In the genomic region with DNA sequence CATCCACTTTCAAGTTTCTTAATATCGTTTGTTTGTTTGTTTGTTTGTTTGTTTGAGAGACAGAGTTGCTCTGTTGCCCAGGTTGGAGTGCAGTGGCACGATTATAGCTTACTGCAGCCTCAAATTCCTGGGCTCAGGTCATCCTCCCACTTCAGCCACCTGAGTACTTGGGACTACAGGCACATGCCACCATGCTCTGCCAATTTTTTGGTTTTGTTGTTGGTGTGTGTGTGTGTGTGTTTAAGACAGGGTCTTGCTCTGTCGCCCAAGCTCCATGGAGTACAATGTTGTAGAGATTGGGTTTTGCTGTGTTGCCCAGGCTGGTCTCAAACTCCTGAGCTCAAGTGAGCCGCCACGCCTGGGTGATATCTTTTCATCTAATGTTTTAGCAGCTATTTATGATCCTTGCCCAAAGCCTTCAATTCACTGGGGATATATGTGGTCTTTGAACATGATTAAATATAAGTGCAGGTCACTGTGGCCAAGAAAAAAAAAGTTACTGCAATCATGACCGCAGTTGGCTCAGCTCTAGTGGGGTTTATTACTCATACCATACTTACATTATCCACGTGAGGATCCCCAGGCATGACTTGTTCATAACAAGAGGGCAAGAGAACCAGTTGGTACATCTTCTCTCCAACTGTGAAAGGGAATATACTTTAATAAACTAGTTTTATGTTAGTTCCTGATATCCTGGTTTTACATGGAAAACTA, we compare ENCODE assay signal across 1 cellular context.
TF ChIP-seq lines count a peak whose summit lies in the region.

No MANE protein-coding gene starts in this region.

TF ChIP-seq in IMR-90, 13 proteins besides CTCF, POLR2A, EP300 and RAD21:
- TF ChIP-seq CEBPB (IDR thresholded peaks at IDR 0.05; ENCODE audit: low read depth, low read length) = peak; percentile 20; the same call in 1 of the 2 replicates
- TF ChIP-seq RFX5 (IDR thresholded peaks at IDR 0.05; ENCODE audit: low read depth, low read length) = no peak
- TF ChIP-seq MAFK (IDR thresholded peaks at IDR 0.05; ENCODE audit: low read depth, low read length) = no peak
- TF ChIP-seq, protein P1, sequence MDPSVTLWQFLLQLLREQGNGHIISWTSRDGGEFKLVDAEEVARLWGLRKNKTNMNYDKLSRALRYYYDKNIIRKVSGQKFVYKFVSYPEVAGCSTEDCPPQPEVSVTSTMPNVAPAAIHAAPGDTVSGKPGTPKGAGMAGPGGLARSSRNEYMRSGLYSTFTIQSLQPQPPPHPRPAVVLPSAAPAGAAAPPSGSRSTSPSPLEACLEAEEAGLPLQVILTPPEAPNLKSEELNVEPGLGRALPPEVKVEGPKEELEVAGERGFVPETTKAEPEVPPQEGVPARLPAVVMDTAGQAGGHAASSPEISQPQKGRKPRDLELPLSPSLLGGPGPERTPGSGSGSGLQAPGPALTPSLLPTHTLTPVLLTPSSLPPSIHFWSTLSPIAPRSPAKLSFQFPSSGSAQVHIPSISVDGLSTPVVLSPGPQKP (IDR thresholded peaks at IDR 0.05; ENCODE audit: borderline replicate concordance, low read depth, low read length) = no peak
- no peak for TF ChIP-seq MXI1 (IDR thresholded peaks at IDR 0.05; ENCODE audit: borderline replicate concordance, low read depth, low read length)
- peak; percentile 74 for TF ChIP-seq BHLHE40 (IDR thresholded peaks at IDR 0.05; ENCODE audit: low read depth, low read length)
- TF ChIP-seq MAZ (IDR thresholded peaks at IDR 0.05; ENCODE audit: borderline replicate concordance, low read depth, low read length) = no peak
- no peak for TF ChIP-seq NFE2L2 (IDR thresholded peaks at IDR 0.05; ENCODE audit: low read depth, low read length)
- TF ChIP-seq FOS (IDR thresholded peaks at IDR 0.05; ENCODE audit: low read depth, low read length) = no peak
- TF ChIP-seq, protein P2, sequence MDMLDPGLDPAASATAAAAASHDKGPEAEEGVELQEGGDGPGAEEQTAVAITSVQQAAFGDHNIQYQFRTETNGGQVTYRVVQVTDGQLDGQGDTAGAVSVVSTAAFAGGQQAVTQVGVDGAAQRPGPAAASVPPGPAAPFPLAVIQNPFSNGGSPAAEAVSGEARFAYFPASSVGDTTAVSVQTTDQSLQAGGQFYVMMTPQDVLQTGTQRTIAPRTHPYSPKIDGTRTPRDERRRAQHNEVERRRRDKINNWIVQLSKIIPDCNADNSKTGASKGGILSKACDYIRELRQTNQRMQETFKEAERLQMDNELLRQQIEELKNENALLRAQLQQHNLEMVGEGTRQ (IDR thresholded peaks at IDR 0.05; ENCODE audit: low read depth, low read length) = peak; percentile 23; the same call in 1 of the 2 replicates
- TF ChIP-seq RCOR1 (IDR thresholded peaks at IDR 0.05; ENCODE audit: insufficient replicate concordance, low read length) = no peak
- no peak for TF ChIP-seq SMC3 (IDR thresholded peaks at IDR 0.05; ENCODE audit: low read depth, low read length)
- TF ChIP-seq CHD1 (IDR thresholded peaks at IDR 0.05; ENCODE audit: low read depth, low read length) = no peak
